12 cellular contexts compared by ENCODE assay signal in the genomic region with DNA sequence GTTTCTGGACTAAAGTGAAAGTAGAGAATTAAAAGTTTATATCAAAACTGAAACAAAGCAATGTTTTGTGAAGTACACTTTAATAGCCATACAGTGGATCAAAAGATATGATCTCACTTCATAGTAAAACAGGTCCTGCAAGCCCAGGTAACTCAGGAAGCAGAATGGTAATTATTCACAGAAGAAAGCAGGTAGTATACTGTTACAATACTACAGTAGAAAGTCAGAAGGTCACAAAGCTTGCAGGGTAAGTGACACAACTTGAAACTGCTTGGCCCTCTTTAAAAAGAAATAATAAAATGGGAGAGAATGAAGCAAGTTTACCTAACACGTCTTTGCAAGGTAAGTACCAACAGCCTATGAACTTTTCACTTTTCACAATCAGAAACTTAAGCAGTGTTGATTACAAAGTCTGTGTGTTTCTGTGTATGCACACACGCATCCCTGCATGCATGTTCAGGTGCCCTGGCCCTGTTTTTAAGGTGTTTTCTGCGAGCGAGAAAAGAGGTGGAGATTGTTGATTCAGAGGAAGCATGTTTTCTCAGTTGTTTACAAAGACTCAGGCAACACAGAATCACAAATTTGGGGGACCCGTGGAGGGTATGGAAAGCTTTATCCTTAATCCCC. TPM values are rescaled to one million over a fixed set of nuclear protein-coding genes. Genes with fewer than 3 reads are reported as not detected.
DNase-seq lines count a peak whose midpoint lies in the region; ATAC-seq, FAIRE-seq and TF ChIP-seq lines count a peak whose summit lies in the region.
"Had no signal": no experiment of that assay in that cellular context is flagged by ENCODE, and none has a peak within 500 bp of the region (broad histone marks: within the 10 kb centered on the region; RNA-seq: fewer than 3 reads in every experiment).

A gene (plus strand): TSS at position 226 of the 627 bp plus-strand sequence.

- DNase-seq in IMR-90 (no peak), NCI-H526 treated with DMSO at 0.1 percent for 48 hours (lab: John Stamatoyannopoulos, UW) (peak; percentile 84), left colon (no peak), small intestine (peak; percentile 79), CD1c-positive myeloid dendritic cell (ENCODE audit: extremely low spot score) (no peak)
- no peak for DNase-seq in activated CD4-positive, alpha-beta T cell treated with anti-CD3 and anti-CD28 coated beads, Interleukin-2, amount 50 U/mL, for 1 hour
- DNase-seq in CD8-positive, alpha-beta memory T cell: no peak
- no peak for DNase-seq in stimulated activated naive CD4-positive, alpha-beta T cell (lab: John Stamatoyannopoulos, UW)
- DNase-seq: activated CD4-positive, alpha-beta T cell treated with anti-CD3 and anti-CD28 coated beads for 36 hours; nucleus accumbens; SJCRH30 had no signal

- no peak for TF ChIP-seq RAD21 in IMR-90 (IDR thresholded peaks at IDR 0.05; ENCODE audit: low read length)

- no peak within 1 kb of the TSS; the same call in 1 of the 2 replicates for H3K56ac ChIP-seq in IMR-90 (ENCODE audit: extremely low read depth, insufficient read depth, low read length)

- H2AK5ac ChIP-seq in IMR-90 (ENCODE audit: low read depth, low read length): no peak within 1 kb of the TSS

- BruUV-seq in IMR-90 (replicated peaks; lab: Mats Ljungman, UMichigan): no TSS peak

- H2BK5ac ChIP-seq in IMR-90 (ENCODE audit: low read depth, low read length, poor library complexity, severe bottlenecking): no peak within 1 kb of the TSS

- dilution Hi-C loops in IMR-90 (cut with HindIII; ENCODE audit: low sequenced_read_pairs, unreplicated experiment): no loop called here

- no peaks in the 10 kb centered on the region for H3K4me1 Mint-ChIP-seq in CD8-positive, alpha-beta memory T cell
- H3K4me1 Mint-ChIP-seq: activated CD4-positive, alpha-beta T cell treated with anti-CD3 and anti-CD28 coated beads for 36 hours had no signal

- no peak within 1 kb of the TSS for H3K27ac ChIP-seq in IMR-90 (ENCODE audit: insufficient read depth, low read length)
- H3K27ac ChIP-seq in small intestine (ENCODE audit: low read depth in 1 of 2, low read length in 1 of 2): peak within 1 kb of the TSS in 1 of 2 donors; percentile 80
- H3K27ac ChIP-seq in CD8-positive, alpha-beta memory T cell (ENCODE audit: low read depth, low read length): no peak within 1 kb of the TSS
- H3K27ac ChIP-seq: SJCRH30 had no signal

- POLR2A ChIA-PET in IMR-90 (lab: Charles Lee; ENCODE audit: unreplicated experiment): no interaction called here
- POLR2A ChIA-PET in CD8-positive, alpha-beta memory T cell (lab: Charles Lee): no interaction called here

- no peaks in the 10 kb centered on the region for H4K20me1 ChIP-seq in IMR-90 (ENCODE audit: insufficient read depth, low read length)

- H3K27me3 ChIP-seq in IMR-90 (ENCODE audit: control insufficient read depth, insufficient read depth, low read length): no peaks in the 10 kb centered on the region
- H3K27me3 ChIP-seq in small intestine (ENCODE audit: control insufficient read depth in 2 of 2, insufficient read depth in 2 of 2, low read length in 2 of 2): no peaks in the 10 kb centered on the region
- H3K27me3 ChIP-seq in CD8-positive, alpha-beta memory T cell (ENCODE audit: insufficient read depth, low read length, poor library complexity, severe bottlenecking): no peaks in the 10 kb centered on the region
- H3K27me3 ChIP-seq: SJCRH30 had no signal

- in situ Hi-C loops in IMR-90 (cut with MboI; ENCODE audit: low sequenced_read_pairs): no loop called here

- TF ChIP-seq CTCF in IMR-90 (conservative IDR thresholded peaks at IDR 0.05; ENCODE audit: low read depth, low read length): no peak

- H3K4me3 Mint-ChIP-seq in CD8-positive, alpha-beta memory T cell: no peak within 1 kb of the TSS
- H3K4me3 Mint-ChIP-seq: activated CD4-positive, alpha-beta T cell treated with anti-CD3 and anti-CD28 coated beads for 36 hours; dendritic cell treated with granulocyte-macrophage colony-stimulating factor and Interleukin-4, amounts not matched to agents 40 ng/mL and 50 ng/mL, for 4 days had no signal

- peak within 1 kb of the TSS; percentile 39; the same call in 1 of the 2 replicates for H2BK120ac ChIP-seq in IMR-90 (ENCODE audit: low read depth, low read length)

- no peak within 1 kb of the TSS; the same call in 1 of the 2 replicates for H3K4ac ChIP-seq in IMR-90 (ENCODE audit: low read depth, low read length)

- H3K36me3 Mint-ChIP-seq in CD8-positive, alpha-beta memory T cell: peaks cover 0 to 2% (median 0%) of the 10 kb centered on the region in 3 donors

- peak within 1 kb of the TSS; percentile 86 for H3K4me2 ChIP-seq in IMR-90 (ENCODE audit: low read depth, low read length)

- no peak within 1 kb of the TSS for H3K23ac ChIP-seq in IMR-90 (ENCODE audit: low read depth, low read length)

- FAIRE-seq in small intestine (lab: Jason Lieb, UNC): peak; percentile 84

- H3K4me3 ChIP-seq in IMR-90 (ENCODE audit: insufficient read depth, low read depth, low read length) (no peak within 1 kb of the TSS), small intestine (ENCODE audit: low read depth in 1 of 2, low read length in 2 of 2) (peak within 1 kb of the TSS in 1 of 2 donors; percentile 19)
- no peak within 1 kb of the TSS for H3K4me3 ChIP-seq in CD8-positive, alpha-beta memory T cell (ENCODE audit: low read length)
- H3K4me3 ChIP-seq: SJCRH30 had no signal

- no peak within 1 kb of the TSS for H2AK9ac ChIP-seq in IMR-90 (replicated peaks; ENCODE audit: low read depth, low read length, poor library complexity)

- intact Hi-C loops in IMR-90 (cut with micrococcal nuclease): loop anchor here (10.0 kb wide), 1 partner anchor 286 kb away; no protein-coding TSS in a partner anchor
- intact Hi-C loops in left colon (cut with DNase I, micrococcal nuclease): no loop called here

- H3K79me1 ChIP-seq in IMR-90 (ENCODE audit: low read depth in 1 of 2, low read length in 2 of 2): no peaks in the 10 kb centered on the region

- H2BK20ac ChIP-seq in IMR-90 (ENCODE audit: low read depth, low read length): no peak within 1 kb of the TSS; the same call in 1 of the 2 replicates

- H2BK15ac ChIP-seq in IMR-90 (ENCODE audit: low read depth, low read length): no peak within 1 kb of the TSS; the same call in 2 of the 3 replicates

- H4K5ac ChIP-seq in IMR-90 (ENCODE audit: low read depth, low read length): peak within 1 kb of the TSS; percentile 87

- H3K27me3 Mint-ChIP-seq in CD8-positive, alpha-beta memory T cell: no peaks in the 10 kb centered on the region
- H3K27me3 Mint-ChIP-seq: activated CD4-positive, alpha-beta T cell treated with anti-CD3 and anti-CD28 coated beads for 36 hours; dendritic cell treated with granulocyte-macrophage colony-stimulating factor and Interleukin-4, amounts not matched to agents 40 ng/mL and 50 ng/mL, for 4 days had no signal

- H4K91ac ChIP-seq in IMR-90 (ENCODE audit: insufficient read depth, low read depth, low read length): no peak within 1 kb of the TSS

- no peaks in the 10 kb centered on the region for H3K9me3 ChIP-seq in IMR-90 (ENCODE audit: control insufficient read depth, insufficient read depth, low read length)
- H3K9me3 ChIP-seq in small intestine (ENCODE audit: control insufficient read depth, low read depth): no peaks in the 10 kb centered on the region
- H3K9me3 ChIP-seq in CD8-positive, alpha-beta memory T cell (ENCODE audit: low read length): no peaks in the 10 kb centered on the region
- H3K9me3 ChIP-seq: SJCRH30 had no signal

- no peak for ATAC-seq in IMR-90 (ENCODE audit: low read depth)
- peak; percentile 88 for ATAC-seq in left colon
- ATAC-seq: activated CD4-positive, alpha-beta T cell treated with anti-CD3 and anti-CD28 coated beads for 36 hours had no signal

- H3K36me3 ChIP-seq in IMR-90 (ENCODE audit: control insufficient read depth, insufficient read depth, low read length) (no peaks in the 10 kb centered on the region), small intestine (ENCODE audit: control insufficient read depth in 2 of 2, insufficient read depth in 2 of 2, low read length in 2 of 2) (no peaks in the 10 kb centered on the region)
- H3K36me3 ChIP-seq in CD8-positive, alpha-beta memory T cell (ENCODE audit: insufficient read depth, low read length): no peaks in the 10 kb centered on the region
- H3K36me3 ChIP-seq: SJCRH30 had no signal

- peaks cover 2 to 18% (median 6%) of the 10 kb centered on the region in 5 donors for H3K9me3 Mint-ChIP-seq in CD8-positive, alpha-beta memory T cell

- no peak within 1 kb of the TSS for H2AFZ ChIP-seq in IMR-90 (replicated peaks; ENCODE audit: low read length, poor library complexity)

- no peak within 1 kb of the TSS for H3K27ac Mint-ChIP-seq in CD8-positive, alpha-beta memory T cell
- H3K27ac Mint-ChIP-seq: activated CD4-positive, alpha-beta T cell treated with anti-CD3 and anti-CD28 coated beads for 36 hours; dendritic cell treated with granulocyte-macrophage colony-stimulating factor and Interleukin-4, amounts not matched to agents 40 ng/mL and 50 ng/mL, for 4 days had no signal

- TF ChIP-seq POLR2A in IMR-90 (IDR thresholded peaks at IDR 0.05; ENCODE audit: low read depth, low read length): no peak

- no peak within 1 kb of the TSS; the same call in 1 of the 2 replicates for H3K14ac ChIP-seq in IMR-90 (replicated peaks; ENCODE audit: low read depth, low read length)

- peak within 1 kb of the TSS in 1 of 2 experiments; percentile 67; a peak in 2 of 4 replicates for H4K8ac ChIP-seq in IMR-90 (ENCODE audit: low read depth in 2 of 2, low read length in 2 of 2)

- H3K18ac ChIP-seq in IMR-90 (ENCODE audit: low read depth, low read length): peak within 1 kb of the TSS; percentile 84; the same call in 1 of the 2 replicates

- H3K4me1 ChIP-seq in IMR-90 (ENCODE audit: control insufficient read depth, insufficient read depth, low read length): peaks cover 5% of the 10 kb centered on the region; the same call in 1 of the 2 replicates
- no peaks in the 10 kb centered on the region for H3K4me1 ChIP-seq in small intestine (ENCODE audit: control insufficient read depth in 2 of 2, insufficient read depth in 1 of 2, low read depth in 1 of 2, low read length in 1 of 2)
- no peaks in the 10 kb centered on the region for H3K4me1 ChIP-seq in CD8-positive, alpha-beta memory T cell (ENCODE audit: insufficient read depth, low read length)
- H3K4me1 ChIP-seq: SJCRH30 had no signal

- CTCF ChIA-PET in IMR-90 (lab: Yijun Ruan, JAX): no interaction called here
- CTCF ChIA-PET in CD8-positive, alpha-beta memory T cell (lab: Charles Lee): no interaction called here

- WGBS in IMR-90 (ENCODE audit: extremely low coverage in 2 of 2, insufficient read length in 1 of 2), 2 experiments: no CpG with 5 or more reads among the region's 5 CpGs
- 16 to 55% (median 28%) methylated on average over 5 of the region's 5 CpGs for WGBS in small intestine, 3 donors

- H3K9ac ChIP-seq in IMR-90 (ENCODE audit: low read depth, low read length): no peak within 1 kb of the TSS

- H3K9me1 ChIP-seq in IMR-90 (ENCODE audit: insufficient read depth, low read length): no peaks in the 10 kb centered on the region

RNA-seq across cellular contexts. Expression of the gene that starts here (rescaled TPM):
- total RNA-seq in IMR-90 (2012; rRNA removed) (19.2 and 20.6 TPM in 2 replicates), left colon (10 to 100 TPM; 20.7 to 21.1 TPM)
- polyA plus RNA-seq in IMR-90 (2012; rRNA removed) (2.4 and 3.8 TPM in 2 replicates), small intestine (1 to 10 TPM in 1 of 3 donors, under 1 TPM in 2; 0.22 to 1.1 (median 0.27) TPM)
- polyA plus RNA-seq in IMR-90 (2012; cell fraction: cytosol; rRNA removed): 0.64 and 0.94 TPM in 2 replicates
- 0.32 and 3.7 TPM in 2 replicates for polyA plus RNA-seq in IMR-90 (2012; cell fraction: nucleus; rRNA removed; ENCODE audit: low replicate concordance)
- not detected for total RNA-seq in CD8-positive, alpha-beta memory T cell
- polyA plus RNA-seq in CD8-positive, alpha-beta memory T cell: not detected

Comparison
In these comparisons a context has a peak if more than half of its experiments do, and no peak if none do; other contexts are left out.
1. RNA of the gene that starts here (total RNA-seq): 20.7 to 21.1 TPM in left colon and 19.2 to 20.6 TPM in IMR-90; not detected in CD8-positive, alpha-beta memory T cell; every median in the first group is over 10 times any median in the second.
2. DNase-seq: peak in NCI-H526 treated with DMSO at 0.1 percent for 48 hours (single experiment) and small intestine (single experiment); none in IMR-90 (single experiment), left colon (0 of 2), activated CD4-positive, alpha-beta T cell treated with anti-CD3 and anti-CD28 coated beads, Interleukin-2, amount 50 U/mL, for 1 hour (single experiment), CD1c-positive myeloid dendritic cell (single experiment), CD8-positive, alpha-beta memory T cell (0 of 5) and stimulated activated naive CD4-positive, alpha-beta T cell (0 of 6).